Comparison of ENCODE assay signal across 18 cellular contexts in the genomic region with DNA sequence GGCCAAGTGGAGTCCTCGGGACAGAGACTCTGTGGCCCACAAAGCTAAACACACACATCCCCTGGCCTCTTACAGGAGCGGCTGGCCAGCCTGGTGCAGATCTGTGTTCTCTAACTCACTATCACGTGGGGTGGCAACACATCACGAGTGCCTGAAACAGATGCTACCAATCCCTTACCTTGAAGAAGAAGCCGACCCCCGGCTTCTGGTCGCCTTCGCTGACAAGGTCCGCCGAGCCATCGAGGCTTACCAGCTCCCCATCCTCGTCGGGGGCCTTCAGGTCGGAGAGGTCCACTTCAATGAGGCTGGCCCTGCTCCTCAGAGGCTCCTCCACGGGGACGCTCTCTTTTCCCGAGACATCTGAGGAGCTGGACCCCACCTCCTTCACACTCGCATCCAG.
"Had no signal": no experiment of that assay in that cellular context is flagged by ENCODE, and none has a peak within 500 bp of the region (broad histone marks: within the 10 kb centered on the region; RNA-seq: fewer than 3 reads in every experiment).

No MANE protein-coding gene starts in this region.

- H3K9me3 ChIP-seq: heart right ventricle, left ventricle myocardium inferior, sigmoid colon, uterus had no signal

- FAIRE-seq: keratinocyte had no signal

- H3K27me3 ChIP-seq: dorsolateral prefrontal cortex, heart right ventricle, sigmoid colon, uterus had no signal

- H3K4me1 Mint-ChIP-seq: immature natural killer cell had no signal

- H3K4me3 ChIP-seq: dorsolateral prefrontal cortex, heart right ventricle, left ventricle myocardium inferior, lung, sigmoid colon, skin epidermis, uterus had no signal

- DNase-seq: cortex of kidney; effector CD8-positive, alpha-beta T cell; foreskin melanocyte; heart right ventricle; hypothalamus; immature natural killer cell; left ventricle myocardium inferior; mesenchymal stem cell; naive thymus-derived CD4-positive, alpha-beta T cell; nephron progenitor cell; sigmoid colon; stimulated activated naive CD4-positive, alpha-beta T cell; uterus had no signal

- H3K9me3 Mint-ChIP-seq: immature natural killer cell; naive thymus-derived CD4-positive, alpha-beta T cell; nephron progenitor cell; type B pancreatic cell had no signal

- ATAC-seq: heart right ventricle; naive thymus-derived CD4-positive, alpha-beta T cell had no signal

- H3K27ac ChIP-seq: dorsolateral prefrontal cortex, heart right ventricle, left ventricle myocardium inferior, sigmoid colon, skin epidermis, uterus had no signal

- H3K27ac Mint-ChIP-seq: immature natural killer cell; naive thymus-derived CD4-positive, alpha-beta T cell; nephron progenitor cell; type B pancreatic cell had no signal

- H3K27me3 Mint-ChIP-seq: naive thymus-derived CD4-positive, alpha-beta T cell; type B pancreatic cell had no signal

- H3K4me3 Mint-ChIP-seq: immature natural killer cell; naive thymus-derived CD4-positive, alpha-beta T cell; nephron progenitor cell; type B pancreatic cell had no signal

- H3K4me1 ChIP-seq: heart right ventricle, left ventricle myocardium inferior, sigmoid colon, uterus had no signal

- H3K36me3 ChIP-seq: uterus had no signal
